ENCODE assay signal across 1 cellular context in genomic region chr9:121776739-121777637, GRCh38.
TF ChIP-seq lines count a peak whose summit lies in the region.

No MANE protein-coding gene starts in this region.

TF ChIP-seq in WTC11, 78 proteins besides CTCF, POLR2A, EP300 and RAD21 (continued from another document):
- TF ChIP-seq GRHL2 (CRISPR knock-in tag; IDR thresholded peaks at IDR 0.05; ENCODE audit: insufficient replicate concordance, severe bottlenecking) (no peak), ZNF396 (CRISPR knock-in tag; IDR thresholded peaks at IDR 0.05; ENCODE audit: borderline replicate concordance) (no peak)
TF ChIP-seq in WTC11: peak in this region for 0.
